Comparison of ENCODE assay signal across 8 cellular contexts in the genomic region with DNA sequence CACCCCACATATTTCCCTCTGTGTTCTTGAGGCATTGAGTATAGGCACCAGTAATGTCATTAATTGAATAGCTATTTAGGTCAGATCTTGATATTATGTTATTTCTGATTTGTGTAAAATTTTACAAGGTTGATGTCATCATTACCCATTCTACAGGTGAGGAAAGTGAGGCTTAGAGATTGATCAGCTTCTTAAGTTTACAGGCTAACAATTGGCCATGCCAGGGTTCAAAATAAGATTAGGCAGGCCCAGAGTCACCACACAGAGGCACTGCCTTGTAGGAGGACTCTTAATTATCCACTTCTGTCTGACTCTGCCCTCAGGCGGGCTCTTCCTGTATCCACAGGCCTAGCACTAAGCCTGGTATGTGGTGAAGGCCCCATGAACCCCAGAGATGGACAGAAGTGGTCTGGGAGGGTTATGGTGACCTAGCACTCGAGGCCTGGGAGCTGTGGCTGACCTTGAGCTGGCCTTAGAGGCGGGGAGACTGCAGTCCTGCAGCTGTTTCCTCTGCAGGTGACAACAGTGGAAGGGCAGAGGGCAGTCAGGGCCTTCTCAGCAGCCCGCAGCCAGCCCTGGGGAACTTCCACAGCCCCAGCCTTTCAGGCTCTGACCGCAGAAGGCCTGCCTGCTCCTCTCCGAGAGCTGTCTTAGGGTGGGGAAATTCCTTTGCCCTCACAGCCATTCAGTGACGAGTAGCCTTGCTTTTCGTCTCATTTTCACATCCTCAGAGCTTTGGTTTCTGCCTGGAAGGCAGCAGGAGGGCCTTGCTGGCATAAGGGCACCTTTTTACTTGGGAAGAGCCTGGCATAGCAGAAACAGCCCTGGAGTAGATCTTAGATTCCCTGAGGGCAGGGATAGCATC. TPM values are rescaled to one million over a fixed set of nuclear protein-coding genes. Genes with fewer than 3 reads are reported as not detected.
DNase-seq lines count a peak whose midpoint lies in the region; ATAC-seq and TF ChIP-seq lines count a peak whose summit lies in the region.
"Had no signal": no experiment of that assay in that cellular context is flagged by ENCODE, and none has a peak within 500 bp of the region (broad histone marks: within the 10 kb centered on the region; RNA-seq: fewer than 3 reads in every experiment).

No MANE protein-coding gene starts in this region.

- peaks cover 18% of the 10 kb centered on the region for H3K36me3 Mint-ChIP-seq in progenitor cell of endocrine pancreas (ENCODE audit: insufficient read depth)

- no peaks in the 10 kb centered on the region for H3K36me3 ChIP-seq in testis (ENCODE audit: low read depth, missing control alignments)

- TF ChIP-seq CTCF in progenitor cell of endocrine pancreas (IDR thresholded peaks at IDR 0.05; ENCODE audit: unreplicated experiment) (no peak), lower leg skin (IDR thresholded peaks at IDR 0.05) (no peak), testis (IDR thresholded peaks at IDR 0.05) (no peak)

- DNase-seq in activated T-cell treated with anti-CD3 and anti-CD28 coated beads, Interleukin-2, amount 50 U/mL, for 1 hour = peak; percentile 46
- DNase-seq in progenitor cell of endocrine pancreas (ENCODE audit: low spot score, unreplicated experiment) (no peak), NCI-H1048 (lab: John Stamatoyannopoulos, UW) (no peak), lower leg skin (ENCODE audit: low spot score in 2 of 2) (no peak), testis (no peak)

- 81 to 84% methylated on average over 8 of the region's 8 CpGs for WGBS in lower leg skin, 2 donors
- 46 to 59% methylated on average over 5 to 8 of the region's 8 CpGs for WGBS in testis, 2 donors

- intact Hi-C loops in lower leg skin (cut with DNase I; ENCODE audit: low total_unique reads) = no loop called here
- intact Hi-C loops in testis (cut with DNase I; ENCODE audit: low total_unique reads) = no loop called here

- no peaks in the 10 kb centered on the region for H3K27me3 Mint-ChIP-seq in progenitor cell of endocrine pancreas

- H3K27ac Mint-ChIP-seq in progenitor cell of endocrine pancreas = peak overlapping the region; percentile 29

- H3K4me1 Mint-ChIP-seq in progenitor cell of endocrine pancreas (ENCODE audit: low read depth) = no peaks in the 10 kb centered on the region

- H3K27ac ChIP-seq in testis = no peak overlapping the region

- no peaks in the 10 kb centered on the region for H3K27me3 ChIP-seq in testis

- H3K4me1 ChIP-seq in testis = no peaks in the 10 kb centered on the region

- no peak overlapping the region for H3K4me3 Mint-ChIP-seq in progenitor cell of endocrine pancreas (ENCODE audit: low read depth)

- no peaks in the 10 kb centered on the region for H3K9me3 ChIP-seq in testis

- no peak for TF ChIP-seq POLR2A in lower leg skin (IDR thresholded peaks at IDR 0.05)
- TF ChIP-seq POLR2A in testis (IDR thresholded peaks at IDR 0.05) = no peak

- H3K9me3 Mint-ChIP-seq in progenitor cell of endocrine pancreas (ENCODE audit: low read depth) = no peaks in the 10 kb centered on the region

- ATAC-seq in GM19438 (IDR thresholded peaks at IDR 0.05; ENCODE audit: low read depth, unreplicated experiment) (peak; percentile 94), HG03159 (IDR thresholded peaks at IDR 0.05; ENCODE audit: unreplicated experiment) (peak; percentile 84)

- no peak overlapping the region for H3K4me3 ChIP-seq in lower leg skin (ENCODE audit: low read depth, poor library complexity, severe bottlenecking)
- H3K4me3 ChIP-seq in testis = no peak overlapping the region

RNA-seq across cellular contexts. Expression of gene ZDHHC18, which starts 12.2 kb away (rescaled TPM):
- 22.9 and 26.1 TPM in 2 replicates for total RNA-seq in progenitor cell of endocrine pancreas
- 10 to 100 TPM; 14.1 to 28.4 (median 18.8) TPM for total RNA-seq in lower leg skin
- total RNA-seq in testis = 10 to 100 TPM; 20.6 to 30.7 TPM
- polyA plus RNA-seq in testis (ENCODE audit: insufficient read depth, low read depth, low replicate concordance) = 17.9 TPM

RNA-seq across cellular contexts. Expression of gene SFN, which starts 24.2 kb away (rescaled TPM):
- total RNA-seq in progenitor cell of endocrine pancreas (0.36 and 0.44 TPM in 2 replicates), lower leg skin (1,000 to 10,000 TPM in 1 of 4 donors, 100 to 1,000 TPM in 3; 755 to 1,044 (median 948) TPM), testis (under 1 TPM in 1 of 2 donors, not detected in 1; 0.31 TPM)
- polyA plus RNA-seq in testis (ENCODE audit: insufficient read depth, low read depth, low replicate concordance) = 0.41 TPM
- total RNA-seq: SK-MEL-5 had no signal

RNA-seq across cellular contexts. Expression of gene PIGV, which starts 51.0 kb away (rescaled TPM):
- total RNA-seq in progenitor cell of endocrine pancreas (10.2 and 12.1 TPM in 2 replicates), lower leg skin (10 to 100 TPM; 18.2 to 39.3 (median 27.1) TPM), testis (10 to 100 TPM; 47.6 to 52.5 TPM)
- 101 TPM for polyA plus RNA-seq in testis (ENCODE audit: insufficient read depth, low read depth, low replicate concordance)

RNA-seq across cellular contexts. Expression of gene GPN2, which starts 51.4 kb away (rescaled TPM):
- 36.5 and 37.4 TPM in 2 replicates for total RNA-seq in progenitor cell of endocrine pancreas
- total RNA-seq in lower leg skin = 10 to 100 TPM; 12.3 to 24.5 (median 16.4) TPM
- total RNA-seq in testis = 10 to 100 TPM; 19.8 to 22.2 TPM
- polyA plus RNA-seq in testis (ENCODE audit: insufficient read depth, low read depth, low replicate concordance) = 22.2 TPM

Comparison
In these comparisons a context has a peak if more than half of its experiments do, and no peak if none do; other contexts are left out.
1. RNA of gene SFN, which starts 24.2 kb away (total RNA-seq): 755 to 1,044 TPM in lower leg skin; 0.36 to 0.44 TPM in progenitor cell of endocrine pancreas and 0.31 TPM in testis; every median in the first group is over 100 times any median in the second.